In genomic region chr6:149354009-149354408, GRCh38 we compare ENCODE assay signal across 16 cellular contexts. TPM values are rescaled to one million over a fixed set of nuclear protein-coding genes. Genes with fewer than 3 reads are reported as not detected.
DNase-seq lines count a peak whose midpoint lies in the region; ATAC-seq and FAIRE-seq lines count a peak whose summit lies in the region.
"Had no signal": no experiment of that assay in that cellular context is flagged by ENCODE, and none has a peak within 500 bp of the region (broad histone marks: within the 10 kb centered on the region; RNA-seq: fewer than 3 reads in every experiment).

No MANE protein-coding gene starts in this region.

- ATAC-seq in sciatic nerve (no peak), GM18867 (IDR thresholded peaks at IDR 0.05; ENCODE audit: unreplicated experiment) (no peak)

- peak; percentile 38 for FAIRE-seq in islet of Langerhans (lab: Jason Lieb, UNC)

- intact Hi-C loops in sciatic nerve (cut with DNase I), result no loop called here

- DNase-seq in DMS 273 (lab: John Stamatoyannopoulos, UW; ENCODE audit: unreplicated experiment) (peak; percentile 55), NCI-H1417 (lab: John Stamatoyannopoulos, UW) (peak in 2 of 3 experiments; percentile 34 to 90), NCI-H2196 treated with DMSO at 0.1 percent for 48 hours (lab: John Stamatoyannopoulos, UW; ENCODE audit: unreplicated experiment) (peak; percentile 13), NCI-H2029 treated with DMSO at 0.1 percent for 48 hours (lab: John Stamatoyannopoulos, UW) (no peak), sciatic nerve (ENCODE audit: low spot score) (no peak)
- DNase-seq in activated CD4-positive, alpha-beta T cell treated with anti-CD3 and anti-CD28 coated beads, Interleukin-2, amount 50 U/mL, for 48 hours, result no peak
- DNase-seq: H7; head of caudate nucleus; immature natural killer cell; NCI-H1048; NCI-H446 treated with DMSO at 0.1 percent for 48 hours; nucleus accumbens; stimulated activated CD8-positive, alpha-beta memory T cell treated with anti-CD3 and anti-CD28 coated beads, Interleukin-4, amount 100 ng/mL, for 48 hours; upper lobe of left lung had no signal

RNA-seq across cellular contexts. Expression of gene TAB2, which starts 36.5 kb away (rescaled TPM):
- 98.8 TPM for total RNA-seq in sciatic nerve

RNA-seq across cellular contexts. Expression of gene SUMO4, which starts 46.1 kb away (rescaled TPM):
- 7.1 TPM for total RNA-seq in sciatic nerve

Comparison
In these comparisons a context has a peak if more than half of its experiments do, and no peak if none do; other contexts are left out.
1. DNase-seq: peak in DMS 273 (single experiment), NCI-H1417 (2 of 3) and NCI-H2196 treated with DMSO at 0.1 percent for 48 hours (single experiment); none in NCI-H2029 treated with DMSO at 0.1 percent for 48 hours (single experiment), sciatic nerve (single experiment) and activated CD4-positive, alpha-beta T cell treated with anti-CD3 and anti-CD28 coated beads, Interleukin-2, amount 50 U/mL, for 48 hours (0 of 2).